In the genomic region with DNA sequence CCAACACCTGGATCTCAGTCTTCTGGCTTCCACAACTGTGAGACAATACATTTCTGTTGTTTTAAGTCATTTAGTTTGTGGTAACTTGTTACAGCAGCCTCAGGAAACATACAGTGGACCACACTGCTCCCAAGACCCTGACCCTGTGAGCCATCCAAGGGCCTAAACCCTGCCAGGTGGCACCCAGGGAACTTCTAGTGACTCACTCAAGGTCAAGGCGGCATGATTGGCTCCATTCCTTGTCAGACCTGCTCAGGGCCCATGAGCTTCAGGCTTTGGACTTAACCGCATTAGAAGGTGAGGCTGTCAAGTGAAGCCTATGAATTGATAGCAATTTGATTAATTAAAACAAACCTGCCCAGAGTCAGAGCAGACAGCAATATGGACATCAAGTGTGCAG, we compare ENCODE assay signal across 29 cellular contexts.
"Had no signal": no experiment of that assay in that cellular context is flagged by ENCODE, and none has a peak within 500 bp of the region (broad histone marks: within the 10 kb centered on the region; RNA-seq: fewer than 3 reads in every experiment).

No MANE protein-coding gene starts in this region.

- H3K27ac ChIP-seq: epithelial cell of prostate, foreskin keratinocyte, gastrocnemius medialis, heart left ventricle, WERI-Rb-1 had no signal

- H3K36me3 ChIP-seq: gastrocnemius medialis, heart left ventricle, WERI-Rb-1 had no signal

- H3K4me3 ChIP-seq: gastrocnemius medialis, heart left ventricle had no signal

- H3K27me3 ChIP-seq: foreskin keratinocyte, gastrocnemius medialis, heart left ventricle had no signal

- ATAC-seq: activated CD4-positive, CD25-positive, alpha-beta regulatory T cell treated with anti-CD3 and anti-CD28 coated beads, Interleukin-2, amount 50 U/mL, for 24 hours; activated CD8-positive, alpha-beta T cell treated with anti-CD3 and anti-CD28 coated beads for 36 hours; activated T-cell treated with anti-CD3 and anti-CD28 coated beads, Interleukin-2, amount 50 U/mL, for 4 hours; activated T-helper 17 cell treated with anti-CD3 and anti-CD28 coated beads, Interleukin-2, amount 50 U/mL, for 72 hours; effector memory CD8-positive, alpha-beta T cell; foreskin keratinocyte; gastrocnemius medialis; heart left ventricle; T-helper 17 cell had no signal

- DNase-seq: activated B cell treated with CpG ODN at 0.5 μM for 24 hours; activated CD4-positive, alpha-beta T cell treated with anti-CD3 and anti-CD28 coated beads for 48 hours; activated CD4-positive, alpha-beta T cell treated with anti-CD3 and anti-CD28 coated beads, Interleukin-2, amount 50 U/mL, for 1 hour; activated CD4-positive, alpha-beta T cell treated with anti-CD3 and anti-CD28 coated beads, Interleukin-2, amount 50 U/mL, for 48 hours; activated CD8-positive, alpha-beta memory T cell treated with anti-CD3 and anti-CD28 coated beads for 24 hours; activated CD8-positive, alpha-beta T cell treated with anti-CD3 and anti-CD28 coated beads for 36 hours; activated effector memory CD4-positive, alpha-beta T cell treated with Interleukin-2 at 50 U/mL for 16 hours; activated gamma-delta T cell treated with Interleukin-2 at 50 U/mL for 16 hours; activated naive CD4-positive, alpha-beta T cell treated with anti-CD3 and anti-CD28 coated beads, Interleukin-2, amount 50 U/mL, for 16 hours; activated naive CD4-positive, alpha-beta T cell treated with Interleukin-2 at 50 U/mL for 16 hours; activated T-cell treated with anti-CD3 and anti-CD28 coated beads, Interleukin-2, amount 50 U/mL, for 4 hours; amniotic stem cell; anterior cingulate cortex; caudate nucleus; cortex of kidney; dermis blood vessel endothelial cell; effector CD4-positive, alpha-beta T cell; effector memory CD8-positive, alpha-beta T cell; foreskin keratinocyte; gastrocnemius medialis; glutamatergic neuron; heart left ventricle; T-helper 1 cell; T-helper 17 cell; T1000; WERI-Rb-1 had no signal

- H3K9me3 ChIP-seq: gastrocnemius medialis, heart left ventricle had no signal

- H3K4me1 ChIP-seq: gastrocnemius medialis had no signal
